Comparison of ENCODE assay signal across 8 cellular contexts in the genomic region with DNA sequence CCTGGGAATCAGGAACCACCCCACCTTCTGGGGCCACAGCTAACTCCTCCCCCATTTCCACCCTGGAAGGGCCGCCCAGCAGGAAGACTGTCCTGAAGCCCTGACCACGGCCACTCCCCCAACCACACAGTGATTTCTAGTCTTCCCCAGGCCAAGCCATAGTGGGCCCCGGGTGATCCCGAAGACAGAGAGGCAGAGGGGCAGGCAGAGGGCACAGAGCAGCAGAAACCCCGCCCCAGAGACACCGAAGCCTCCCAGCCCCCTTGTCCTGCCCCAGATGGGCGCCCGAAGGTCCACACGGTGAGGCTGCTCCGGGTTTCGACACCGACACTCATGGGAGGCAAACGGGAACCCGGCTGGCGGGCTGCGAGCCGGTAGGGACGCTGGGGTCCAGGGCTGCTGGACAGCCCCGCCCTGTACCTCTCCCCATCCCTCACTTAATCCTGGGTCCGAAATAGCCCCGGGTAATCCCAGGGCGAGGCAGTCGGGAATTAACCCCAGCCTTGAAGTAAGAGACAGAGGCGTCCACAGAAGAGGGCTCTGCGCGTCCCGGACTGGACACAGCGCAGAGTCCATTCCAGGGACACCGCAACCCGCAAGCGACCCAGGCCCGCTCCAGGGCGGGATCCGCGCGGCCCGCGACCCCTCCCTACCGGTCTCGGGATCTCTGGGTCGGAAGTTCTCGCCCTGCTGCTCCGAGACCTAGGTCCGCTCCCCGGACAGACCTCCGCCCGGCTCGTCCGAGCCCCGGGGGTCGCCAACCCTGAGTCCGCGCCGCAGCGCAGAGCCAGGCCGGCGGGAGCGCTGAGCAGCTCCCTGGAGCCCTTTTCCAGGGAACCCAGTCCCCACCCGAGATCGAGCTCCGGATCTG.
A peak's percentile ranks its signal among the peaks of the same experiment; 100 is the strongest.
DNase-seq lines count a peak whose midpoint lies in the region; ATAC-seq and TF ChIP-seq lines count a peak whose summit lies in the region.

No MANE protein-coding gene starts in this region.

- no peak for DNase-seq in activated naive CD4-positive, alpha-beta T cell treated with anti-CD3 and anti-CD28 coated beads, Interleukin-2, amount 10 ng/mL, durations not matched to agents 7 days and 5 days
- DNase-seq in activated naive CD4-positive, alpha-beta T cell treated with anti-CD3 and anti-CD28 coated beads, Interleukin-2, amount 50 U/mL, for 16 hours = no peak
- DNase-seq in coronary artery (ENCODE audit: low spot score) = no peak
- DNase-seq in mesendoderm = peak; percentile 48
- peak; percentile 70 for DNase-seq in upper lobe of right lung
- no peak for DNase-seq in NCI-H1417 treated with DMSO at 0.1 percent for 48 hours (lab: John Stamatoyannopoulos, UW)
- no peak for DNase-seq in AML-193 (lab: John Stamatoyannopoulos, UW)

- H3K9me3 ChIP-seq in upper lobe of right lung = peaks cover 4% of the 10 kb centered on the region

- no peak overlapping the region for H4K5ac ChIP-seq in mesendoderm (ENCODE audit: low read length)

- no peak overlapping the region for H3K23ac ChIP-seq in mesendoderm (ENCODE audit: low read length)

- H3K18ac ChIP-seq in mesendoderm (ENCODE audit: low read length) = peak overlapping the region; percentile 40

- H2BK5ac ChIP-seq in mesendoderm (ENCODE audit: low read length) = no peak overlapping the region

- H3K27ac ChIP-seq in coronary artery (peak overlapping the region; percentile 51 to 79), mesendoderm (ENCODE audit: low read depth, low read length) (no peak overlapping the region), upper lobe of right lung (no peak overlapping the region)

- H3K4me1 Mint-ChIP-seq in activated naive CD4-positive, alpha-beta T cell treated with anti-CD3 and anti-CD28 coated beads, Interleukin-2, amount 10 ng/mL, durations not matched to agents 7 days and 5 days = peaks cover 11% of the 10 kb centered on the region

- peak overlapping the region; percentile 41 for H3K4me2 ChIP-seq in mesendoderm (ENCODE audit: low read length)

- H3K27me3 Mint-ChIP-seq in activated naive CD4-positive, alpha-beta T cell treated with anti-CD3 and anti-CD28 coated beads, Interleukin-2, amount 10 ng/mL, durations not matched to agents 7 days and 5 days = peaks cover 92% of the 10 kb centered on the region

- H3K79me1 ChIP-seq in mesendoderm (ENCODE audit: low read length) = no peaks in the 10 kb centered on the region

- H2BK120ac ChIP-seq in mesendoderm (ENCODE audit: low read depth, low read length) = no peak overlapping the region

- no peaks in the 10 kb centered on the region for H3K79me2 ChIP-seq in mesendoderm (ENCODE audit: control insufficient read depth, insufficient read depth, low read length)

- peaks cover 10% of the 10 kb centered on the region for H3K36me3 Mint-ChIP-seq in activated naive CD4-positive, alpha-beta T cell treated with anti-CD3 and anti-CD28 coated beads, Interleukin-2, amount 10 ng/mL, durations not matched to agents 7 days and 5 days

- H3K9me3 Mint-ChIP-seq in activated naive CD4-positive, alpha-beta T cell treated with anti-CD3 and anti-CD28 coated beads, Interleukin-2, amount 10 ng/mL, durations not matched to agents 7 days and 5 days = peaks cover 17% of the 10 kb centered on the region

- no peak overlapping the region for H2AK5ac ChIP-seq in mesendoderm (ENCODE audit: low read length)

- H3K4me1 ChIP-seq in mesendoderm (ENCODE audit: control insufficient read depth, low read depth, low read length) = no peaks in the 10 kb centered on the region
- peaks cover 9% of the 10 kb centered on the region for H3K4me1 ChIP-seq in upper lobe of right lung

- H4K8ac ChIP-seq in mesendoderm (ENCODE audit: low read depth, low read length) = no peak overlapping the region

- no CpG with 5 or more reads among the region's 61 CpGs for WGBS in mesendoderm (ENCODE audit: extremely low coverage, insufficient coverage, low lambda C conversion rate)

- TF ChIP-seq CTCF in coronary artery (IDR thresholded peaks at IDR 0.05) (no peak), upper lobe of right lung (IDR thresholded peaks at IDR 0.05) (no peak)

- H3K56ac ChIP-seq in mesendoderm (ENCODE audit: low read length) = peak overlapping the region; percentile 78

- intact Hi-C loops in upper lobe of right lung (cut with DNase I) = no loop called here

- H3K27ac Mint-ChIP-seq in activated naive CD4-positive, alpha-beta T cell treated with anti-CD3 and anti-CD28 coated beads, Interleukin-2, amount 10 ng/mL, durations not matched to agents 7 days and 5 days = no peak overlapping the region

- no peak overlapping the region for H3K4ac ChIP-seq in mesendoderm (ENCODE audit: low read depth, low read length)

- H3K27me3 ChIP-seq in mesendoderm (ENCODE audit: insufficient read depth, low read length, poor library complexity) (no peaks in the 10 kb centered on the region), upper lobe of right lung (peaks cover 42% of the 10 kb centered on the region)

- ATAC-seq in upper lobe of right lung (peak; percentile 47), GM19351 (IDR thresholded peaks at IDR 0.05; ENCODE audit: unreplicated experiment) (no peak)

- H3K4me3 Mint-ChIP-seq in activated naive CD4-positive, alpha-beta T cell treated with anti-CD3 and anti-CD28 coated beads, Interleukin-2, amount 10 ng/mL, durations not matched to agents 7 days and 5 days = peak overlapping the region; percentile 39

- peak overlapping the region; percentile 65 for H3K9ac ChIP-seq in mesendoderm (ENCODE audit: low read length)

- H3K36me3 ChIP-seq in mesendoderm (ENCODE audit: control insufficient read depth, insufficient read depth, low read length) (no peaks in the 10 kb centered on the region), upper lobe of right lung (no peaks in the 10 kb centered on the region)

- H3K4me3 ChIP-seq in coronary artery (peak overlapping the region; percentile 77), mesendoderm (ENCODE audit: low read length) (peak overlapping the region; percentile 34), upper lobe of right lung (peak overlapping the region; percentile 48)

- H2BK15ac ChIP-seq in mesendoderm (replicated peaks; ENCODE audit: low read depth) = no peak overlapping the region

- CTCF ChIA-PET in activated naive CD4-positive, alpha-beta T cell treated with anti-CD3 and anti-CD28 coated beads, Interleukin-2, amount 10 ng/mL, durations not matched to agents 7 days and 5 days (lab: Charles Lee) = interaction anchor here (1.0 kb wide), 1 partner anchor 50 kb away, joined by 3 read pairs; no protein-coding TSS in a partner anchor

Comparison
In these comparisons a context has a peak if more than half of its experiments do, and no peak if none do; other contexts are left out.
1. DNase-seq: peak in mesendoderm (single experiment) and upper lobe of right lung (single experiment); none in activated naive CD4-positive, alpha-beta T cell treated with anti-CD3 and anti-CD28 coated beads, Interleukin-2, amount 10 ng/mL, durations not matched to agents 7 days and 5 days (single experiment), activated naive CD4-positive, alpha-beta T cell treated with anti-CD3 and anti-CD28 coated beads, Interleukin-2, amount 50 U/mL, for 16 hours (single experiment), coronary artery (single experiment), NCI-H1417 treated with DMSO at 0.1 percent for 48 hours (single experiment) and AML-193 (0 of 2).
2. H3K27ac ChIP-seq: peak in coronary artery (2 of 2); none in mesendoderm (single experiment) and upper lobe of right lung (single experiment).
3. Peak in every context shown above with its lines, with median percentiles within 50 percentile points of each other: H3K4me3 ChIP-seq.